In genomic region chr22:43377486-43377995, GRCh38 we compare ENCODE assay signal across 11 cellular contexts. TPM values are rescaled to one million over a fixed set of nuclear protein-coding genes. Genes with fewer than 3 reads are reported as not detected.
DNase-seq lines count a peak whose midpoint lies in the region; ATAC-seq, FAIRE-seq and TF ChIP-seq lines count a peak whose summit lies in the region.
"Had no signal": no experiment of that assay in that cellular context is flagged by ENCODE, and none has a peak within 500 bp of the region (broad histone marks: within the 10 kb centered on the region; RNA-seq: fewer than 3 reads in every experiment).

No MANE protein-coding gene starts in this region.

- H4K20me1 ChIP-seq in H1 (replicated peaks in 1 of 2; ENCODE audit: control insufficient read depth in 1 of 2, insufficient read depth in 2 of 2, low read length in 2 of 2) (no peaks in the 10 kb centered on the region), neural progenitor cell (ENCODE audit: low read depth) (no peaks in the 10 kb centered on the region)

- H4K91ac ChIP-seq in H1 (replicated peaks; ENCODE audit: insufficient read length, low read length): no peak overlapping the region

- peak overlapping the region; percentile 81 for H3K4me3 Mint-ChIP-seq in natural killer cell
- no peak overlapping the region for H3K4me3 Mint-ChIP-seq in neural progenitor cell

- ATAC-seq in natural killer cell: peak in 1 of 3 donors; percentile 13
- ATAC-seq: left ventricle myocardium superior had no signal

- no peak overlapping the region for H3K27ac ChIP-seq in H1 (ENCODE audit: low read depth, low read length)
- H3K27ac ChIP-seq in neural progenitor cell: no peak overlapping the region
- H3K27ac ChIP-seq: skin epidermis had no signal

- POLR2A ChIA-PET in H1 (lab: Charles Lee; ENCODE audit: partially characterized antibody): interaction anchor here (0.6 to 0.7 kb wide), 2 partner anchors 862 to 954 kb away, joined by 3 read pairs; no protein-coding TSS in a partner anchor

- peak overlapping the region; percentile 34; the same call in 1 of the 2 replicates for H2BK20ac ChIP-seq in H1 (ENCODE audit: low read length)

- CTCF ChIA-PET in H1 (lab: Charles Lee; ENCODE audit: partially characterized antibody): interaction anchor here (0.9 to 14.7 kb wide), 5 partner anchors 8 to 148 kb away, joined by 3 to 257 read pairs (median 4); no protein-coding TSS in a partner anchor

- no peak overlapping the region for H4K5ac ChIP-seq in H1 (ENCODE audit: insufficient read length, low read depth, low read length)

- no peaks in the 10 kb centered on the region for H3K79me1 ChIP-seq in H1 (ENCODE audit: low read depth, low read length)

- peak overlapping the region; percentile 39 to 50 for H3K27ac Mint-ChIP-seq in natural killer cell
- no peak overlapping the region for H3K27ac Mint-ChIP-seq in neural progenitor cell

- no peaks in the 10 kb centered on the region for H3K4me1 ChIP-seq in H1 (replicated peaks in 1 of 4; ENCODE audit: control insufficient read depth in 3 of 4, insufficient read depth in 4 of 4, low read length in 3 of 4)
- peaks cover 5% of the 10 kb centered on the region for H3K4me1 ChIP-seq in neural progenitor cell

- H2BK5ac ChIP-seq in H1 (ENCODE audit: low read depth, low read length): no peak overlapping the region

- no peaks in the 10 kb centered on the region for H3F3A ChIP-seq in neural progenitor cell (ENCODE audit: low read depth)

- in situ Hi-C loops in KBM-7 (cut with MboI; ENCODE audit: low pct_unique_long_range_greater_than_20kb, low sequenced_read_pairs): no loop called here

- intact Hi-C loops in natural killer cell (cut with micrococcal nuclease): loop anchor here (1.0 kb wide), 1 partner anchor 114 kb away; no protein-coding TSS in a partner anchor

- H3K4me3 ChIP-seq in AG10803 (ENCODE audit: low read length): no peak overlapping the region
- no peak overlapping the region for H3K4me3 ChIP-seq in H1 (ENCODE audit: extremely low read depth in 1 of 4, insufficient read depth in 2 of 4, low read depth in 3 of 4, low read length in 4 of 4)
- no peak overlapping the region for H3K4me3 ChIP-seq in neural progenitor cell
- H3K4me3 ChIP-seq: skin epidermis had no signal

- TF ChIP-seq EP300 in H1 (IDR thresholded peaks at IDR 0.05; ENCODE audit: borderline replicate concordance in 1 of 2, low read depth in 2 of 2, low read length in 2 of 2): no peak

- H3K9me3 Mint-ChIP-seq in natural killer cell (peaks cover 0 to 7% of the 10 kb centered on the region in 2 donors), neural progenitor cell (peaks cover 3% of the 10 kb centered on the region)

- H2AFZ ChIP-seq in H1 (ENCODE audit: low read length): 0 out of 2 replicates have a peak overlapping the region, but pooled peaks have one; percentile 15
- H2AFZ ChIP-seq in neural progenitor cell (replicated peaks): no peak overlapping the region

- H4K8ac ChIP-seq in H1 (ENCODE audit: extremely low read depth, insufficient read depth, low read length): no peak overlapping the region

- no peak overlapping the region for H3K56ac ChIP-seq in H1 (replicated peaks; ENCODE audit: insufficient read length, low read depth, low read length)

- no peak overlapping the region for H2BK120ac ChIP-seq in H1 (replicated peaks; ENCODE audit: low read depth, low read length)

- H2BK12ac ChIP-seq in H1 (ENCODE audit: low read depth, low read length): no peak overlapping the region

- H3K4me2 ChIP-seq in H1 (ENCODE audit: insufficient read depth in 1 of 2, low read depth in 2 of 2, low read length in 2 of 2) (no peak overlapping the region), neural progenitor cell (no peak overlapping the region)

- peak; percentile 34 for DNase-seq in AG10803 (ENCODE audit: low read depth)
- peak; percentile 5 for DNase-seq in KBM-7
- no peak for DNase-seq in H1 (ENCODE audit: low read depth in 1 of 2, low spot score in 2 of 2)
- DNase-seq in natural killer cell: no peak
- DNase-seq in activated CD4-positive, alpha-beta T cell treated with anti-CD3 and anti-CD28 coated beads for 1 hour: no peak
- DNase-seq in stimulated activated naive CD4-positive, alpha-beta T cell (lab: John Stamatoyannopoulos, UW): no peak
- no peak for DNase-seq in neural progenitor cell (ENCODE audit: low spot score)
- no peak for DNase-seq in NCI-H69 (lab: John Stamatoyannopoulos, UW)
- DNase-seq: hippocampal formation, left ventricle myocardium superior had no signal

- H3K36me3 ChIP-seq in H1 (ENCODE audit: control insufficient read depth in 2 of 4, insufficient read depth in 4 of 4, low read length in 3 of 4): no peaks in the 10 kb centered on the region
- H3K36me3 ChIP-seq in neural progenitor cell: no peaks in the 10 kb centered on the region

- no peak overlapping the region for H3K23ac ChIP-seq in H1 (ENCODE audit: insufficient read length)

- TF ChIP-seq POLR2A in H1 (IDR thresholded peaks at IDR 0.05; ENCODE audit: control extremely low read depth in 1 of 2, low read depth in 2 of 2, low read length in 2 of 2): no peak

- H3K9ac ChIP-seq in H1 (replicated peaks in 1 of 4; ENCODE audit: extremely low read depth in 1 of 4, low read depth in 3 of 4, low read length in 3 of 4) (no peak overlapping the region), neural progenitor cell (no peak overlapping the region)

- H3K23me2 ChIP-seq in H1 (ENCODE audit: low read depth, low read length): no peaks in the 10 kb centered on the region

- no peak for TF ChIP-seq RAD21 in H1 (IDR thresholded peaks at IDR 0.05 in 1 of 2, conservative IDR thresholded peaks at IDR 0.05 in 1 of 2; ENCODE audit: low read depth in 2 of 2, low read length in 2 of 2)

- H3K27me3 ChIP-seq in H1 (replicated peaks in 1 of 4; ENCODE audit: control insufficient read depth in 3 of 4, extremely low read depth in 1 of 4, insufficient read depth in 3 of 4, low read length in 3 of 4) (no peaks in the 10 kb centered on the region), neural progenitor cell (no peaks in the 10 kb centered on the region)

- no peak overlapping the region for H3K14ac ChIP-seq in H1 (ENCODE audit: insufficient read length)

- H3K9me3 ChIP-seq in H1 (ENCODE audit: insufficient read depth in 2 of 2, low read depth in 1 of 2, low read length in 1 of 2) (no peaks in the 10 kb centered on the region), neural progenitor cell (ENCODE audit: low read depth) (no peaks in the 10 kb centered on the region)

- H2AK5ac ChIP-seq in H1 (ENCODE audit: low read depth, low read length): no peak overlapping the region

- H3K36me3 Mint-ChIP-seq in natural killer cell (peaks cover 8% of the 10 kb centered on the region), neural progenitor cell (no peaks in the 10 kb centered on the region)

- TF ChIP-seq CTCF in AG10803 (conservative IDR thresholded peaks at IDR 0.05; ENCODE audit: low read length) (no peak), H1 (IDR thresholded peaks at IDR 0.05; ENCODE audit: control extremely low read depth in 1 of 3, insufficient read depth in 1 of 3, low read depth in 1 of 3, low read length in 3 of 3) (no peak), natural killer cell (IDR thresholded peaks at IDR 0.05) (no peak), neural progenitor cell (IDR thresholded peaks at IDR 0.05) (no peak)

- H3K79me2 ChIP-seq in H1 (ENCODE audit: control insufficient read depth in 1 of 2, insufficient read depth in 2 of 2, low read length in 2 of 2) (no peaks in the 10 kb centered on the region), neural progenitor cell (ENCODE audit: low read depth) (no peaks in the 10 kb centered on the region)

- H2BK15ac ChIP-seq in H1 (ENCODE audit: low read length): no peak overlapping the region

- 87% methylated on average over 11 of the region's 11 CpGs; no CpG with 5 or more reads in 1 of the 2 experiments for WGBS in H1 (ENCODE audit: extremely low coverage in 1 of 2, insufficient coverage in 1 of 2, insufficient read length in 1 of 2, insufficient replicate concordance in 2 of 2, low coverage in 1 of 2, low lambda C conversion rate in 2 of 2, missing lambda C conversion rate in 1 of 2), 2 experiments

- no peak overlapping the region for H3K4ac ChIP-seq in H1 (replicated peaks; ENCODE audit: insufficient read length, low read depth, low read length)

- no peak for FAIRE-seq in H1 (lab: Jason Lieb, UNC)

- H3K27me3 Mint-ChIP-seq in natural killer cell (ENCODE audit: low read depth in 2 of 2) (peaks cover 70 to 96% of the 10 kb centered on the region in 2 donors), neural progenitor cell (ENCODE audit: insufficient read depth, low read depth) (peaks cover 19% of the 10 kb centered on the region)

- H3K18ac ChIP-seq in H1 (ENCODE audit: extremely low read depth, low read length): no peak overlapping the region

- H3K4me1 Mint-ChIP-seq in natural killer cell (peaks cover 27 to 31% of the 10 kb centered on the region in 2 donors), neural progenitor cell (peaks cover 20% of the 10 kb centered on the region)

TF ChIP-seq in H1, 55 proteins besides CTCF, POLR2A, EP300 and RAD21 (continues in another document):
- no peak for TF ChIP-seq SP2 (IDR thresholded peaks at IDR 0.05; ENCODE audit: low read length)
- TF ChIP-seq RBBP5 (IDR thresholded peaks at IDR 0.05; ENCODE audit: borderline replicate concordance, low read depth, low read length): no peak
- no peak for TF ChIP-seq TCF12 (IDR thresholded peaks at IDR 0.05; ENCODE audit: low read depth, low read length)

RNA-seq across cellular contexts. Expression of gene MPPED1, which starts 34.3 kb away (rescaled TPM):
- 0.37 TPM in 1 of 2 replicates, not detected in the other for total RNA-seq in H1 (2021; fragmentation: NEBNext Ultra II Directional; extraction: Animal tissue kit (Norgen Biotek cat#: 25700))
- 0.13 and 0.29 TPM in 2 replicates for polyA plus RNA-seq in H1 (2011; rRNA removed)
- 0.14 TPM for polyA plus RNA-seq in H1 (2011; cell fraction: cytosol; rRNA removed)
- 0.36 TPM for polyA plus RNA-seq in H1 (2011; cell fraction: nucleus; rRNA removed)
- 0.23 to 0.39 TPM (median 0.34 TPM) in 4 replicates for polyA plus RNA-seq in H1 (2012, experiment 1 of 2)
- not detected for polyA plus RNA-seq in H1 (2012, experiment 2 of 2)
- polyA plus RNA-seq in H1 (2013, experiment 1 of 2): 0.08 TPM
- polyA plus RNA-seq in H1 (2013, experiment 2 of 2): 0.07 TPM
- polyA minus RNA-seq in H1 (2011; rRNA and poly(A)+ RNA removed): 0.20 TPM in 1 of 2 replicates, not detected in the other
- polyA minus RNA-seq in H1 (2011; cell fraction: cytosol; rRNA and poly(A)+ RNA removed): not detected
- polyA minus RNA-seq in H1 (2011; cell fraction: nucleus; rRNA and poly(A)+ RNA removed): 0.40 TPM
- total RNA-seq in natural killer cell (not detected), neural progenitor cell (ENCODE audit: low replicate concordance) (2.0 and 4.5 TPM in 2 replicates)
- total RNA-seq: left ventricle myocardium superior had no signal

RNA-seq across cellular contexts. Expression of gene SCUBE1, which starts 34.4 kb away (rescaled TPM):
- total RNA-seq in H1 (2021; fragmentation: NEBNext Ultra II Directional; extraction: Animal tissue kit (Norgen Biotek cat#: 25700)): 4.9 and 5.5 TPM in 2 replicates
- polyA plus RNA-seq in H1 (2011; rRNA removed): 2.3 and 5.4 TPM in 2 replicates
- polyA plus RNA-seq in H1 (2011; cell fraction: cytosol; rRNA removed): 3.1 TPM
- polyA plus RNA-seq in H1 (2011; cell fraction: nucleus; rRNA removed): 14.2 TPM
- 1.1 to 3.9 TPM (median 2.9 TPM) in 4 replicates for polyA plus RNA-seq in H1 (2012, experiment 1 of 2)
- 1.3 TPM for polyA plus RNA-seq in H1 (2012, experiment 2 of 2)
- 11.7 TPM for polyA plus RNA-seq in H1 (2013, experiment 1 of 2)
- 11.5 TPM for polyA plus RNA-seq in H1 (2013, experiment 2 of 2)
- polyA minus RNA-seq in H1 (2011; rRNA and poly(A)+ RNA removed): 7.9 and 16.9 TPM in 2 replicates
- 2.4 TPM for polyA minus RNA-seq in H1 (2011; cell fraction: cytosol; rRNA and poly(A)+ RNA removed)
- 12.5 TPM for polyA minus RNA-seq in H1 (2011; cell fraction: nucleus; rRNA and poly(A)+ RNA removed)
- total RNA-seq in natural killer cell (1 to 10 TPM in 1 of 3 donors, under 1 TPM in 2; 0.05 to 1.2 (median 0.11) TPM), neural progenitor cell (ENCODE audit: low replicate concordance) (25.9 and 35.3 TPM in 2 replicates)

Comparison
In these comparisons a context has a peak if more than half of its experiments do, and no peak if none do; other contexts are left out.
1. DNase-seq: peak in AG10803 (single experiment) and KBM-7 (single experiment); none in H1 (0 of 2), natural killer cell (single experiment), activated CD4-positive, alpha-beta T cell treated with anti-CD3 and anti-CD28 coated beads for 1 hour (single experiment), stimulated activated naive CD4-positive, alpha-beta T cell (0 of 6), neural progenitor cell (single experiment) and NCI-H69 (single experiment).